In genomic region chr7:131656980-131657725, GRCh38 we compare ENCODE assay signal across 13 cellular contexts.
DNase-seq lines count a peak whose midpoint lies in the region; ATAC-seq and TF ChIP-seq lines count a peak whose summit lies in the region.
"Had no signal": no experiment of that assay in that cellular context is flagged by ENCODE, and none has a peak within 500 bp of the region (broad histone marks: within the 10 kb centered on the region; RNA-seq: fewer than 3 reads in every experiment).

No MANE protein-coding gene starts in this region.

- no peak for TF ChIP-seq EP300 in sigmoid colon (IDR thresholded peaks at IDR 0.05)

- H3K4me3 Mint-ChIP-seq in GM23338 (no peak overlapping the region), WTC11 (no peak overlapping the region)
- H3K4me3 Mint-ChIP-seq: H9 had no signal

- ATAC-seq in GM23338, result no peak
- no peak for ATAC-seq in WTC11
- no peak for ATAC-seq in lung (ENCODE audit: insufficient read depth, low FRiP score)
- no peak for ATAC-seq in GM18858 (IDR thresholded peaks at IDR 0.05; ENCODE audit: unreplicated experiment)

- DNase-seq in GM23338 (ENCODE audit: low spot score) (no peak), WTC11 (ENCODE audit: low spot score) (no peak), lung (ENCODE audit: low spot score) (no peak), sigmoid colon (peak; percentile 4), GF-D8 (lab: John Stamatoyannopoulos, UW) (no peak), NCI-H82 (lab: John Stamatoyannopoulos, UW) (no peak)
- DNase-seq: Caco-2, H9, NCI-H187, NCI-H345, NCI-H526 treated with DMSO at 0.1 percent for 48 hours, SJCRH30 had no signal

- H3K79me2 ChIP-seq in GM23338 (replicated peaks; ENCODE audit: insufficient read depth), result no peaks in the 10 kb centered on the region; the same call in 1 of the 2 replicates

- H3K27ac ChIP-seq in GM23338 (ENCODE audit: low read depth), result no peak overlapping the region
- peak overlapping the region; percentile 1 to 68 for H3K27ac ChIP-seq in lung (ENCODE audit: low read depth in 1 of 2, low read length in 1 of 2)
- H3K27ac ChIP-seq in sigmoid colon, result no peak overlapping the region
- H3K27ac ChIP-seq: SJCRH30 had no signal

- H3K27me3 ChIP-seq in GM23338 (ENCODE audit: insufficient read depth) (no peaks in the 10 kb centered on the region), lung (ENCODE audit: control insufficient read depth, insufficient read depth) (no peaks in the 10 kb centered on the region), sigmoid colon (no peaks in the 10 kb centered on the region)
- H3K27me3 ChIP-seq: SJCRH30 had no signal

- H3K4me1 Mint-ChIP-seq in GM23338 (peaks cover 34% of the 10 kb centered on the region), WTC11 (peaks cover 38% of the 10 kb centered on the region)

- CTCF ChIA-PET in WTC11 (lab: Charles Lee), result interaction anchor here (0.7 to 4.9 kb wide), 5 partner anchors 8 to 164 kb away, joined by 3 to 118 read pairs (median 4); no protein-coding TSS in a partner anchor

- peaks cover 10% of the 10 kb centered on the region for H3K27me3 Mint-ChIP-seq in GM23338 (ENCODE audit: insufficient read depth, low read depth, poor library complexity)
- no peaks in the 10 kb centered on the region for H3K27me3 Mint-ChIP-seq in WTC11 (ENCODE audit: low read depth)

- POLR2A ChIA-PET in WTC11 (lab: Charles Lee), result no interaction called here

- H3F3A ChIP-seq in GM23338 (replicated peaks; ENCODE audit: low read depth), result peaks cover 23% of the 10 kb centered on the region; the same call in 1 of the 2 replicates

- WGBS in lung, 2 donors, result 87 to 91% methylated on average over 9 to 10 of the region's 10 CpGs
- WGBS in sigmoid colon, 2 donors, result 67 to 77% methylated on average over 10 of the region's 10 CpGs

- no peak overlapping the region for H3K4me2 ChIP-seq in GM23338

- H3K36me3 ChIP-seq in GM23338 (ENCODE audit: insufficient read depth) (no peaks in the 10 kb centered on the region), lung (ENCODE audit: control insufficient read depth in 2 of 2, insufficient read depth in 2 of 2, low read length in 2 of 2) (no peaks in the 10 kb centered on the region), sigmoid colon (no peaks in the 10 kb centered on the region)
- H3K36me3 ChIP-seq: SJCRH30 had no signal

- no peaks in the 10 kb centered on the region for H4K20me1 ChIP-seq in GM23338 (replicated peaks; ENCODE audit: insufficient read depth)

- H3K9me3 Mint-ChIP-seq in GM23338 (no peaks in the 10 kb centered on the region; the same call in 1 of the 3 replicates), WTC11 (0 out of 2 replicates have a peak, but pooled peaks cover 3% of the 10 kb centered on the region)

- no peak for TF ChIP-seq POLR2A in sigmoid colon (IDR thresholded peaks at IDR 0.05)

- H3K36me3 Mint-ChIP-seq in GM23338 (ENCODE audit: low read depth), result 0 out of 3 replicates have a peak, but pooled peaks cover 2% of the 10 kb centered on the region
- H3K36me3 Mint-ChIP-seq in WTC11, result no peaks in the 10 kb centered on the region

- H3K4me1 ChIP-seq in GM23338 (ENCODE audit: insufficient read depth) (peaks cover 30% of the 10 kb centered on the region), lung (ENCODE audit: control insufficient read depth in 2 of 2, insufficient read depth in 2 of 2, low read length in 2 of 2) (peaks cover 0 to 6% of the 10 kb centered on the region in 2 donors), sigmoid colon (no peaks in the 10 kb centered on the region)

- TF ChIP-seq CTCF in GM23338 (conservative IDR thresholded peaks at IDR 0.05; ENCODE audit: low read depth in 2 of 2) (no peak), WTC11 (IDR thresholded peaks at IDR 0.05) (no peak), lung (IDR thresholded peaks at IDR 0.05; ENCODE audit: control extremely low read depth, extremely low read depth) (no peak), sigmoid colon (IDR thresholded peaks at IDR 0.05) (no peak)

- H3K9me3 ChIP-seq in lung (ENCODE audit: control insufficient read depth in 2 of 2, insufficient read depth in 1 of 2, low read length in 1 of 2), result no peaks in the 10 kb centered on the region
- H3K9me3 ChIP-seq in sigmoid colon, result no peaks in the 10 kb centered on the region
- H3K9me3 ChIP-seq: Caco-2, SJCRH30 had no signal

- H3K27ac Mint-ChIP-seq in GM23338, result peak overlapping the region; percentile 45; the same call in 1 of the 2 replicates
- H3K27ac Mint-ChIP-seq in WTC11, result no peak overlapping the region
- H3K27ac Mint-ChIP-seq: H9 had no signal

- intact Hi-C loops in sigmoid colon (cut with DNase I), result no loop called here

- H3K4me3 ChIP-seq in GM23338, result no peak overlapping the region
- no peak overlapping the region for H3K4me3 ChIP-seq in lung
- no peak overlapping the region for H3K4me3 ChIP-seq in sigmoid colon
- H3K4me3 ChIP-seq: SJCRH30 had no signal

- no peaks in the 10 kb centered on the region; the same call in 1 of the 2 replicates for H3K9me2 ChIP-seq in GM23338 (ENCODE audit: insufficient read depth)

- no peak overlapping the region for H2AFZ ChIP-seq in GM23338

TF ChIP-seq in GM23338, 12 proteins besides CTCF, POLR2A, EP300 and RAD21 (continues in another document):
- TF ChIP-seq NANOG (IDR thresholded peaks at IDR 0.05; ENCODE audit: borderline replicate concordance) (no peak), ETS1 (IDR thresholded peaks at IDR 0.05) (no peak), ZNF114 (CRISPR knock-in tag; IDR thresholded peaks at IDR 0.05) (no peak), STAT1 (IDR thresholded peaks at IDR 0.05; ENCODE audit: unreplicated experiment) (no peak), CREB1 (CRISPR knock-in tag; IDR thresholded peaks at IDR 0.05; ENCODE audit: low read depth) (no peak)

TF ChIP-seq in WTC11, 78 proteins besides CTCF, POLR2A, EP300 and RAD21:
- TF ChIP-seq ZNF423 (CRISPR knock-in tag; IDR thresholded peaks at IDR 0.05) (no peak), ZNF138 (CRISPR knock-in tag; conservative IDR thresholded peaks at IDR 0.05) (no peak), KAT7 (CRISPR knock-in tag; IDR thresholded peaks at IDR 0.05; ENCODE audit: borderline replicate concordance) (no peak), ZNF121 (CRISPR knock-in tag; IDR thresholded peaks at IDR 0.05) (peak; percentile 97), ELF4 (CRISPR knock-in tag; IDR thresholded peaks at IDR 0.05; ENCODE audit: low read depth) (no peak), CREB1 (CRISPR knock-in tag; IDR thresholded peaks at IDR 0.05) (no peak), TEAD1 (CRISPR knock-in tag; IDR thresholded peaks at IDR 0.05) (no peak), ESRRA (CRISPR knock-in tag; IDR thresholded peaks at IDR 0.05; ENCODE audit: borderline replicate concordance) (no peak), GTF2I (CRISPR knock-in tag; conservative IDR thresholded peaks at IDR 0.05) (peak; percentile 51; the same call in 1 of the 2 replicates), MAX (CRISPR knock-in tag; IDR thresholded peaks at IDR 0.05) (no peak), USF1 (CRISPR knock-in tag; IDR thresholded peaks at IDR 0.05) (no peak)

Comparison
In these comparisons a context has a peak if more than half of its experiments do, and no peak if none do; other contexts are left out.
1. H3K27ac ChIP-seq: peak in lung (2 of 2); none in GM23338 (single experiment) and sigmoid colon (0 of 4).